ENCODE assay signal across 19 cellular contexts in genomic region chr6:117411474-117411873, GRCh38. TPM values are rescaled to one million over a fixed set of nuclear protein-coding genes. Genes with fewer than 3 reads are reported as not detected.
DNase-seq lines count a peak whose midpoint lies in the region; ATAC-seq, FAIRE-seq and TF ChIP-seq lines count a peak whose summit lies in the region.
"Had no signal": no experiment of that assay in that cellular context is flagged by ENCODE, and none has a peak within 500 bp of the region (broad histone marks: within the 10 kb centered on the region; RNA-seq: fewer than 3 reads in every experiment).

No MANE protein-coding gene starts in this region.

- no peaks in the 10 kb centered on the region for H3K9me2 ChIP-seq in SK-N-SH
- H3K9me2 ChIP-seq in PC-9 (ENCODE audit: insufficient read depth), result no peaks in the 10 kb centered on the region

- no peaks in the 10 kb centered on the region for H3K9me3 ChIP-seq in SK-N-SH
- no peaks in the 10 kb centered on the region; the same call in 1 of the 2 replicates for H3K9me3 ChIP-seq in PC-9 (ENCODE audit: insufficient read depth, low read depth)
- H3K9me3 ChIP-seq in osteoblast (ENCODE audit: low read depth, low read length), result no peaks in the 10 kb centered on the region
- H3K9me3 ChIP-seq: BLaER1 had no signal

- DNase-seq in SK-N-SH (no peak), PC-9 (no peak), osteoblast (ENCODE audit: insufficient read length, low spot score, missing footprints) (no peak), D721Med (ENCODE audit: insufficient read length, low spot score) (no peak), G401 (ENCODE audit: low spot score) (no peak)
- DNase-seq: CD4-positive, alpha-beta memory T cell; GDM1; GOT3; H7; HFFc6 had no signal

- H3K27me3 ChIP-seq in SK-N-SH (ENCODE audit: insufficient read depth), result no peaks in the 10 kb centered on the region; the same call in 1 of the 2 replicates
- H3K27me3 ChIP-seq in PC-9 (ENCODE audit: insufficient read depth, low read depth), result no peaks in the 10 kb centered on the region
- H3K27me3 ChIP-seq in osteoblast (ENCODE audit: insufficient read depth, low read length), result no peaks in the 10 kb centered on the region
- H3K27me3 ChIP-seq: BLaER1 had no signal

- no TSS peak for BruUV-seq in PC-9 (replicated peaks; lab: Mats Ljungman, UMichigan)

- 0 out of 2 replicates have a peak overlapping the region, but pooled peaks have one; percentile 32 for H3K4me2 ChIP-seq in SK-N-SH
- H3K4me2 ChIP-seq in PC-9, result no peak overlapping the region
- no peak overlapping the region for H3K4me2 ChIP-seq in osteoblast (ENCODE audit: insufficient read depth, low read length)
- H3K4me2 ChIP-seq: BLaER1 had no signal

- H2AFZ ChIP-seq in SK-N-SH (ENCODE audit: low read depth) (no peak overlapping the region), PC-9 (peak overlapping the region; percentile 20; the same call in 1 of the 2 replicates), osteoblast (ENCODE audit: low read length) (peak overlapping the region; percentile 44)

- H3K4me3 ChIP-seq in SK-N-SH (ENCODE audit: low read depth in 2 of 2, low read length in 1 of 2), result no peak overlapping the region
- no peak overlapping the region for H3K4me3 ChIP-seq in PC-9
- H3K4me3 ChIP-seq in osteoblast (ENCODE audit: insufficient read depth, low read length), result no peak overlapping the region
- H3K4me3 ChIP-seq: BLaER1 had no signal

- no peak for FAIRE-seq in D721Med (lab: Jason Lieb, UNC)

- intact Hi-C loops in PC-9 (cut with micrococcal nuclease; ENCODE audit: unreplicated experiment), result no loop called here

- TF ChIP-seq EP300 in SK-N-SH (IDR thresholded peaks at IDR 0.05; ENCODE audit: borderline replicate concordance in 1 of 2, low read depth in 1 of 2, low read length in 1 of 2), result no peak

- no peaks in the 10 kb centered on the region for H3K79me2 ChIP-seq in SK-N-SH (ENCODE audit: insufficient read depth)
- H3K79me2 ChIP-seq in PC-9 (ENCODE audit: low read depth), result no peaks in the 10 kb centered on the region
- H3K79me2 ChIP-seq in osteoblast (ENCODE audit: insufficient read depth, low read length), result no peaks in the 10 kb centered on the region

- CTCF ChIA-PET in SK-N-SH (lab: Yijun Ruan, JAX) (interaction anchor here (0.9 kb wide), 1 partner anchor 139 kb away, joined by 3 read pairs; no protein-coding TSS in a partner anchor), PC-9 (lab: Charles Lee) (no interaction called here)

- no peak overlapping the region for H3K9ac ChIP-seq in SK-N-SH
- H3K9ac ChIP-seq: BLaER1 had no signal

- H3K27ac ChIP-seq in SK-N-SH (ENCODE audit: low read depth in 2 of 2, low read length in 1 of 2) (no peak overlapping the region), PC-9 (no peak overlapping the region), osteoblast (ENCODE audit: low read depth, low read length) (no peak overlapping the region)
- H3K27ac ChIP-seq: 22Rv1, BLaER1 had no signal

- 22% methylated on average over 3 of the region's 3 CpGs for WGBS in SK-N-SH (ENCODE audit: low lambda C conversion rate)

- no peak for TF ChIP-seq RAD21 in SK-N-SH (IDR thresholded peaks at IDR 0.05; ENCODE audit: low read length)

- H3K4me1 ChIP-seq in SK-N-SH (ENCODE audit: control insufficient read depth in 1 of 2, insufficient read depth in 2 of 2, low read depth in 1 of 2, low read length in 1 of 2) (no peaks in the 10 kb centered on the region), PC-9 (replicated peaks; ENCODE audit: insufficient read depth) (no peaks in the 10 kb centered on the region), osteoblast (ENCODE audit: insufficient read depth, low read length) (no peaks in the 10 kb centered on the region)
- H3K4me1 ChIP-seq: BLaER1 had no signal

- no peak for ATAC-seq in SK-N-SH treated with all-trans-retinoic acid at 6 μM for 48 hours
- ATAC-seq in HG03439 (IDR thresholded peaks at IDR 0.05; ENCODE audit: unreplicated experiment), result no peak
- ATAC-seq: HCT116 had no signal

- POLR2A ChIA-PET in SK-N-SH (lab: Yijun Ruan, JAX), result no interaction called here
- POLR2A ChIA-PET in PC-9 (lab: Charles Lee; ENCODE audit: unreplicated experiment), result no interaction called here

- H3K36me3 ChIP-seq in SK-N-SH (replicated peaks in 1 of 2; ENCODE audit: control insufficient read depth in 1 of 2, insufficient read depth in 2 of 2, low read length in 1 of 2) (no peaks in the 10 kb centered on the region), PC-9 (ENCODE audit: low read depth) (no peaks in the 10 kb centered on the region), osteoblast (ENCODE audit: insufficient read depth, low read length) (no peaks in the 10 kb centered on the region)
- H3K36me3 ChIP-seq: BLaER1 had no signal

- in situ Hi-C loops in G401 (cut with HindIII; ENCODE audit: low sequenced_read_pairs), result no loop called here

- H4K20me1 ChIP-seq in SK-N-SH (ENCODE audit: insufficient read depth) (no peaks in the 10 kb centered on the region), PC-9 (ENCODE audit: insufficient read depth) (no peaks in the 10 kb centered on the region), osteoblast (ENCODE audit: insufficient read depth, low read length) (no peaks in the 10 kb centered on the region)
- H4K20me1 ChIP-seq: BLaER1 had no signal

- H3F3A ChIP-seq in SK-N-SH (replicated peaks; ENCODE audit: insufficient read depth) (no peaks in the 10 kb centered on the region), PC-9 (ENCODE audit: insufficient read depth, low read depth) (no peaks in the 10 kb centered on the region)

- TF ChIP-seq CTCF in SK-N-SH (IDR thresholded peaks at IDR 0.05) (no peak), PC-9 (conservative IDR thresholded peaks at IDR 0.05) (no peak), osteoblast (IDR thresholded peaks at IDR 0.05; ENCODE audit: extremely low read depth, low read depth, low read length) (no peak), D721Med (IDR thresholded peaks at IDR 0.05; ENCODE audit: insufficient read depth, missing control alignments) (no peak)

TF ChIP-seq in SK-N-SH, 30 proteins besides CTCF, POLR2A, EP300 and RAD21 (continues in another document):
- TF ChIP-seq SMC3 (IDR thresholded peaks at IDR 0.05; ENCODE audit: low read depth, low read length) (no peak), JUND (IDR thresholded peaks at IDR 0.05) (no peak), FOXM1 (IDR thresholded peaks at IDR 0.05; ENCODE audit: low read depth) (no peak), TAF1 (IDR thresholded peaks at IDR 0.05; ENCODE audit: borderline replicate concordance, low read depth, low read length) (no peak), SIN3A (IDR thresholded peaks at IDR 0.05; ENCODE audit: borderline replicate concordance, low read depth, low read length) (no peak), MXI1 (IDR thresholded peaks at IDR 0.05; ENCODE audit: low read depth, low read length) (no peak), NRF1 (IDR thresholded peaks at IDR 0.05; ENCODE audit: low read depth, low read length) (no peak), RFX5 (IDR thresholded peaks at IDR 0.05; ENCODE audit: low read length) (no peak), FOSL2 (IDR thresholded peaks at IDR 0.05; ENCODE audit: borderline replicate concordance, low read depth) (no peak), YY1 (IDR thresholded peaks at IDR 0.05; ENCODE audit: low read depth) (no peak), POLR2AphosphoS5 (IDR thresholded peaks at IDR 0.05; ENCODE audit: low read depth, low read length) (no peak), USF1 (IDR thresholded peaks at IDR 0.05; ENCODE audit: borderline replicate concordance, low read depth) (no peak), GABPA (IDR thresholded peaks at IDR 0.05; ENCODE audit: low read depth) (no peak), TEAD4 (IDR thresholded peaks at IDR 0.05; ENCODE audit: borderline replicate concordance, insufficient read depth) (no peak), RCOR1 (IDR thresholded peaks at IDR 0.05; ENCODE audit: low read length) (no peak)

TF ChIP-seq in SK-N-SH treated with all-trans-retinoic acid at 6 μM for 48 hours, 23 proteins besides CTCF, POLR2A, EP300 and RAD21 (continues in another document):
- no peak for TF ChIP-seq BACH2 (CRISPR knock-in tag; IDR thresholded peaks at IDR 0.05; ENCODE audit: borderline replicate concordance)
- TF ChIP-seq ISL1 (CRISPR knock-in tag; IDR thresholded peaks at IDR 0.05), result no peak
- TF ChIP-seq ARNTL (CRISPR knock-in tag; IDR thresholded peaks at IDR 0.05; ENCODE audit: borderline replicate concordance, low read depth), result no peak
- TF ChIP-seq TCF4 (CRISPR knock-in tag; IDR thresholded peaks at IDR 0.05; ENCODE audit: borderline replicate concordance), result no peak
- TF ChIP-seq SNAI2 (CRISPR knock-in tag; IDR thresholded peaks at IDR 0.05), result no peak
- no peak for TF ChIP-seq ZFP30 (CRISPR knock-in tag; IDR thresholded peaks at IDR 0.05)
- TF ChIP-seq CSDC2 (CRISPR knock-in tag; IDR thresholded peaks at IDR 0.05), result no peak
- no peak for TF ChIP-seq PATZ1 (CRISPR knock-in tag; IDR thresholded peaks at IDR 0.05; ENCODE audit: borderline replicate concordance)
- no peak for TF ChIP-seq ZNF565 (CRISPR knock-in tag; conservative IDR thresholded peaks at IDR 0.05; ENCODE audit: low read depth)

RNA-seq across cellular contexts. Expression of gene ROS1, which starts 14.3 kb away (rescaled TPM):
- polyA plus RNA-seq in SK-N-SH (2012; rRNA removed), result 1.8 and 2.0 TPM in 2 replicates
- polyA plus RNA-seq in SK-N-SH (2012; cell fraction: cytosol; rRNA removed), result 1.5 and 1.8 TPM in 2 replicates
- polyA plus RNA-seq in SK-N-SH (2012; cell fraction: nucleus; rRNA removed), result 3.8 and 7.4 TPM in 2 replicates
- total RNA-seq in PC-9 (2021) (not detected in 2 replicates), osteoblast (0.59 and 1.4 TPM in 2 replicates)
- total RNA-seq in G401 (2014; rRNA removed; shearing (Covaris generic)), result not detected in 2 replicates
- total RNA-seq: A673; CD4-positive, alpha-beta memory T cell; H7; HT-29 had no signal
- polyA plus RNA-seq: AG04450; CD14-positive monocyte; CD4-positive, alpha-beta memory T cell had no signal
